In genomic region chr12:43858991-43859390, GRCh38 we compare ENCODE assay signal across 16 cellular contexts. TPM values are rescaled to one million over a fixed set of nuclear protein-coding genes. Genes with fewer than 3 reads are reported as not detected.
DNase-seq lines count a peak whose midpoint lies in the region; ATAC-seq and TF ChIP-seq lines count a peak whose summit lies in the region.
"Had no signal": no experiment of that assay in that cellular context is flagged by ENCODE, and none has a peak within 500 bp of the region (broad histone marks: within the 10 kb centered on the region; RNA-seq: fewer than 3 reads in every experiment).

No MANE protein-coding gene starts in this region.

- no peak overlapping the region for H3T11ph ChIP-seq in H9 (ENCODE audit: low read length)

- H3K27me3 ChIP-seq in H9 (ENCODE audit: insufficient read depth, low read length) (no peaks in the 10 kb centered on the region), endodermal cell (ENCODE audit: control insufficient read depth, insufficient read depth, low read length, poor library complexity, severe bottlenecking) (no peaks in the 10 kb centered on the region), A673 (replicated peaks; ENCODE audit: insufficient read depth, low read depth, low read length, poor library complexity) (no peaks in the 10 kb centered on the region)

- H3K79me1 ChIP-seq in H9 (ENCODE audit: insufficient read depth, low read depth, low read length, poor library complexity, severe bottlenecking) = no peaks in the 10 kb centered on the region

- peak overlapping the region; percentile 57 for H2AFZ ChIP-seq in H9 (ENCODE audit: low read length)

- ATAC-seq in HG02588 (IDR thresholded peaks at IDR 0.05; ENCODE audit: unreplicated experiment) = no peak
- ATAC-seq: HCT116 had no signal

- H3K9me3 ChIP-seq in H9 (ENCODE audit: control insufficient read depth, low read depth, low read length) (no peaks in the 10 kb centered on the region), endodermal cell (ENCODE audit: control insufficient read depth, low read length) (no peaks in the 10 kb centered on the region), A673 (ENCODE audit: low read depth, low read length, poor library complexity, severe bottlenecking) (no peaks in the 10 kb centered on the region)
- H3K9me3 ChIP-seq: BE2C had no signal

- peak overlapping the region in 1 of 3 experiments; percentile 59; a peak in 2 of 7 replicates for H3K27ac Mint-ChIP-seq in H9
- H3K27ac Mint-ChIP-seq in endodermal cell = peak overlapping the region; percentile 41
- peak overlapping the region; percentile 36 for H3K27ac Mint-ChIP-seq in nephron progenitor cell
- H3K27ac Mint-ChIP-seq: HFFc6 had no signal

- no peak overlapping the region for H3K14ac ChIP-seq in H9 (ENCODE audit: insufficient read depth, low read length)

- no peak overlapping the region for H3K4me2 ChIP-seq in H9 (ENCODE audit: insufficient read depth, insufficient read length, low read length)

- no peaks in the 10 kb centered on the region for H3K23me2 ChIP-seq in H9 (ENCODE audit: insufficient read length, low read depth, low read length, poor library complexity, severe bottlenecking)

- H4K8ac ChIP-seq in H9 (replicated peaks; ENCODE audit: insufficient read length, low read depth, low read length) = no peak overlapping the region

- no peak overlapping the region for H3K18ac ChIP-seq in H9 (ENCODE audit: insufficient read length, low read depth, low read length)

- H3K79me2 ChIP-seq in H9 (ENCODE audit: insufficient read depth, low read length) = no peaks in the 10 kb centered on the region

- TF ChIP-seq CTCF in H9 (conservative IDR thresholded peaks at IDR 0.05) (no peak), endodermal cell (conservative IDR thresholded peaks at IDR 0.05) (no peak), nephron progenitor cell (IDR thresholded peaks at IDR 0.05) (no peak), A673 (conservative IDR thresholded peaks at IDR 0.05; ENCODE audit: low read depth, low read length) (no peak)

- no peak overlapping the region for H2AK5ac ChIP-seq in H9 (ENCODE audit: insufficient read length, low read length)

- H3K27ac ChIP-seq in H9 (ENCODE audit: insufficient read length, low read depth, low read length) (no peak overlapping the region), endodermal cell (ENCODE audit: low read depth, low read length) (no peak overlapping the region), A673 (ENCODE audit: low read depth, low read length, poor library complexity, severe bottlenecking) (no peak overlapping the region)

- H2BK15ac ChIP-seq in H9 (ENCODE audit: low read depth, low read length) = no peak overlapping the region

- intact Hi-C loops in A673 (cut with micrococcal nuclease; ENCODE audit: unreplicated experiment) = no loop called here

- peaks cover 0 to 4% of the 10 kb centered on the region in 2 experiments; a peak in 2 of 5 replicates for H3K9me3 Mint-ChIP-seq in H9
- peaks cover 8% of the 10 kb centered on the region for H3K9me3 Mint-ChIP-seq in endodermal cell
- peaks cover 10% of the 10 kb centered on the region for H3K9me3 Mint-ChIP-seq in nephron progenitor cell
- H3K9me3 Mint-ChIP-seq: CD8-positive, alpha-beta memory T cell; HFFc6 had no signal

- H2BK120ac ChIP-seq in H9 (ENCODE audit: low read depth, low read length, poor library complexity, severe bottlenecking) = no peak overlapping the region

- H2BK12ac ChIP-seq in H9 (ENCODE audit: insufficient read length, low read depth, low read length) = no peak overlapping the region

- H3K4me3 Mint-ChIP-seq in H9 = no peak overlapping the region
- no peak overlapping the region for H3K4me3 Mint-ChIP-seq in endodermal cell
- H3K4me3 Mint-ChIP-seq in nephron progenitor cell = no peak overlapping the region
- H3K4me3 Mint-ChIP-seq: CD4-positive, CD25-positive, alpha-beta regulatory T cell; CD8-positive, alpha-beta memory T cell; HFFc6 had no signal

- H3K36me3 ChIP-seq in endodermal cell (ENCODE audit: control insufficient read depth, insufficient read depth, low read length) = no peaks in the 10 kb centered on the region
- H3K36me3 ChIP-seq in A673 (ENCODE audit: insufficient read depth, low read length, poor library complexity, severe bottlenecking) = no peaks in the 10 kb centered on the region
- H3K36me3 ChIP-seq: BE2C had no signal

- H4K5ac ChIP-seq in H9 (ENCODE audit: insufficient read length, low read depth, low read length) = no peak overlapping the region

- POLR2A ChIA-PET in A673 (lab: Charles Lee; ENCODE audit: low non-redundant PET) = interaction anchor here (0.6 kb wide), 1 partner anchor 27 kb away, joined by 3 read pairs; no protein-coding TSS in a partner anchor

- CTCF ChIA-PET in A673 (lab: Charles Lee) = no interaction called here

- H3K27me3 Mint-ChIP-seq in H9 (ENCODE audit: low read depth) (no peaks in the 10 kb centered on the region), endodermal cell (ENCODE audit: insufficient read depth) (no peaks in the 10 kb centered on the region), nephron progenitor cell (ENCODE audit: low read depth, poor library complexity) (peaks cover 4% of the 10 kb centered on the region)
- H3K27me3 Mint-ChIP-seq: CD4-positive, CD25-positive, alpha-beta regulatory T cell; CD8-positive, alpha-beta memory T cell had no signal

- no TSS peak for BruUV-seq in A673 (replicated peaks; lab: Mats Ljungman, UMichigan)

- DNase-seq in H9 (no peak), endodermal cell (no peak), nephron progenitor cell (no peak), A673 (ENCODE audit: low spot score) (no peak), 8988T (no peak), NCI-H748 treated with DMSO at 0.1 percent for 48 hours (lab: John Stamatoyannopoulos, UW) (no peak)
- DNase-seq: ACHN; BE2C; C1 segment of cervical spinal cord; CD4-positive, CD25-positive, alpha-beta regulatory T cell; CD8-positive, alpha-beta memory T cell; COR-L47; HFFc6; IMR-90 had no signal

- no CpG with 5 or more reads among the region's 6 CpGs for WGBS in H9 (ENCODE audit: extremely low coverage, insufficient read length, low lambda C conversion rate)
- 81 to 90% methylated on average over 3 to 6 of the region's 6 CpGs for WGBS in endodermal cell (ENCODE audit: insufficient coverage in 1 of 2, insufficient read length in 1 of 2), 2 experiments

- H3K9ac ChIP-seq in H9 (ENCODE audit: extremely low read depth, insufficient read length, low read length) (no peak overlapping the region), endodermal cell (ENCODE audit: extremely low read depth, low read length, poor library complexity, severe bottlenecking) (no peak overlapping the region)

- no peak overlapping the region for H4K91ac ChIP-seq in H9 (ENCODE audit: insufficient read length, low read depth, low read length)

- no peak overlapping the region for H2BK20ac ChIP-seq in H9 (ENCODE audit: low read depth, low read length, poor library complexity, severe bottlenecking)

- no peak overlapping the region for H3K4me3 ChIP-seq in endodermal cell (ENCODE audit: low read length)
- no peak overlapping the region for H3K4me3 ChIP-seq in A673 (ENCODE audit: low read depth, low read length, poor library complexity, severe bottlenecking)

- H3K4ac ChIP-seq in H9 (ENCODE audit: low read depth, low read length) = no peak overlapping the region

- H3K23ac ChIP-seq in H9 (ENCODE audit: insufficient read length, low read depth, low read length) = no peak overlapping the region

- H2BK5ac ChIP-seq in H9 (ENCODE audit: insufficient read length, low read length) = no peak overlapping the region

- no peaks in the 10 kb centered on the region; a peak in 1 of 7 replicates for H3K36me3 Mint-ChIP-seq in H9 (ENCODE audit: insufficient read depth in 1 of 3, low read depth in 3 of 3)
- H3K36me3 Mint-ChIP-seq in endodermal cell (ENCODE audit: low read depth) = no peaks in the 10 kb centered on the region
- no peaks in the 10 kb centered on the region for H3K36me3 Mint-ChIP-seq in nephron progenitor cell (ENCODE audit: low read depth)

- H3K56ac ChIP-seq in H9 (ENCODE audit: insufficient read length, low read depth, low read length) = no peak overlapping the region

- H3K4me1 ChIP-seq in H9 (ENCODE audit: insufficient read depth, low read length) (peaks cover 2% of the 10 kb centered on the region; the same call in 1 of the 2 replicates), endodermal cell (ENCODE audit: control insufficient read depth, insufficient read depth, low read length) (no peaks in the 10 kb centered on the region), A673 (ENCODE audit: insufficient read depth, low read length, poor library complexity, severe bottlenecking) (no peaks in the 10 kb centered on the region)
- H3K4me1 ChIP-seq: BE2C had no signal

- H3K4me1 Mint-ChIP-seq in H9 = peaks cover 6 to 14% of the 10 kb centered on the region in 2 experiments
- peaks cover 5% of the 10 kb centered on the region for H3K4me1 Mint-ChIP-seq in endodermal cell
- H3K4me1 Mint-ChIP-seq in nephron progenitor cell = peaks cover 40% of the 10 kb centered on the region

- no peaks in the 10 kb centered on the region for H4K20me1 ChIP-seq in H9 (ENCODE audit: control insufficient read depth, insufficient read depth, insufficient read length)

RNA-seq across cellular contexts. Expression of gene TMEM117, which starts 23.1 kb away (rescaled TPM):
- total RNA-seq in H9 (2021) (1.3 and 1.7 TPM in 2 replicates), endodermal cell (1 to 10 TPM in 1 of 2 donors, under 1 TPM in 1; 0.79 to 1.4 TPM), A673 (2021) (5.9 and 8.5 TPM in 2 replicates)
- polyA plus RNA-seq in endodermal cell (2013, experiment 1 of 2) = 2.6 TPM
- polyA plus RNA-seq in endodermal cell (2013, experiment 2 of 2) = 3.1 TPM

RNA-seq across cellular contexts. Expression of gene TWF1, which starts 52.9 kb away (rescaled TPM):
- total RNA-seq in H9 (2021) = 22.7 and 22.8 TPM in 2 replicates
- 10 to 100 TPM; 25.1 to 28.0 TPM for total RNA-seq in endodermal cell
- 50.2 TPM for polyA plus RNA-seq in endodermal cell (2013, experiment 1 of 2)
- 48.9 TPM for polyA plus RNA-seq in endodermal cell (2013, experiment 2 of 2)
- 95.0 and 107 TPM in 2 replicates for total RNA-seq in A673 (2021)
